Comparison of ENCODE assay signal across 18 cellular contexts in the genomic region with DNA sequence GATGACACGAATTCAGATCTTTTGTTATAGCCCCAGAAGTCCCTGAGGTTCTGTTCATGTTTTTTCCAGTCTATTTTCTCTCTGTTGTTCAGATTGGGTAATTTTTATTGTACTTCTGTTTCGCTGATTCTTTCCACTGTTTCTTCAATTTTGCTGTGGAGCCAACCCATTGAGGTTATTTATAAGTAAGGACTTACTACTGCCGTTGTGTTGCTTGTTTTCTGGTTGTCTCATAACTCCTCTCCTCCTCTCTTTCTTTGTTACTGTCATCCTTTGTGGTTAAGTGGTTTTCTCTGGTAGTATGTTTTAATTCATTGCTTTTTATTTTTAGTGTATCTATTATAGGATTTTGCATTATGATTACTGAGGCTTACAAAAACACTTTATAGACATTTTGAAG.
"Had no signal": no experiment of that assay in that cellular context is flagged by ENCODE, and none has a peak within 500 bp of the region (broad histone marks: within the 10 kb centered on the region; RNA-seq: fewer than 3 reads in every experiment).

No MANE protein-coding gene starts in this region.

- ATAC-seq: activated naive CD8-positive, alpha-beta T cell treated with anti-CD3 and anti-CD28 coated beads, Interleukin-2, amount 50 U/mL, for 24 hours; gastrocnemius medialis; heart left ventricle; left ventricle myocardium superior; mucosa of descending colon; naive thymus-derived CD4-positive, alpha-beta T cell; right lobe of liver; stimulated activated memory B cell treated with anti-CD40 and anti-IgM and Interleukin-4, amounts not matched to agents 10 μg/mL and 1 μg/mL and 100 μg/mL, for 72 hours; upper lobe of right lung had no signal

- H3K4me2 ChIP-seq: smooth muscle cell had no signal

- DNase-seq: activated CD4-positive, alpha-beta T cell treated with anti-CD3 and anti-CD28 coated beads, Interleukin-2, amount 50 U/mL, for 4 hours; activated naive CD4-positive, alpha-beta T cell treated with Interleukin-2 at 50 U/mL for 16 hours; activated naive CD8-positive, alpha-beta T cell treated with anti-CD3 and anti-CD28 coated beads, Interleukin-2, amount 50 U/mL, for 24 hours; aorta; cortex of kidney; gastrocnemius medialis; heart left ventricle; left ventricle myocardium superior; mesenchymal stem cell; mucosa of descending colon; naive thymus-derived CD4-positive, alpha-beta T cell; ovary; right lobe of liver; stimulated activated CD4-positive, alpha-beta T cell treated with anti-CD3 and anti-CD28 coated beads, Interleukin-4, amount 100 ng/mL, for 1 hour; upper lobe of right lung had no signal

- H3K36me3 ChIP-seq: breast epithelium, gastrocnemius medialis, heart left ventricle, ovary, right lobe of liver, upper lobe of right lung had no signal

- H3K4me1 ChIP-seq: breast epithelium, right lobe of liver, upper lobe of right lung had no signal

- H3K27me3 ChIP-seq: ovary, right lobe of liver had no signal

- H3K27ac ChIP-seq: breast epithelium, gastrocnemius medialis, heart left ventricle, ovary, right lobe of liver, upper lobe of right lung had no signal

- H3K9me3 ChIP-seq: breast epithelium, gastrocnemius medialis, mucosa of descending colon, ovary, right lobe of liver, upper lobe of right lung had no signal

- H3K4me3 ChIP-seq: breast epithelium, gastrocnemius medialis, heart left ventricle, mucosa of descending colon, ovary, right lobe of liver, smooth muscle cell, upper lobe of right lung had no signal
